ENCODE assay signal across 1 cellular context in the genomic region with DNA sequence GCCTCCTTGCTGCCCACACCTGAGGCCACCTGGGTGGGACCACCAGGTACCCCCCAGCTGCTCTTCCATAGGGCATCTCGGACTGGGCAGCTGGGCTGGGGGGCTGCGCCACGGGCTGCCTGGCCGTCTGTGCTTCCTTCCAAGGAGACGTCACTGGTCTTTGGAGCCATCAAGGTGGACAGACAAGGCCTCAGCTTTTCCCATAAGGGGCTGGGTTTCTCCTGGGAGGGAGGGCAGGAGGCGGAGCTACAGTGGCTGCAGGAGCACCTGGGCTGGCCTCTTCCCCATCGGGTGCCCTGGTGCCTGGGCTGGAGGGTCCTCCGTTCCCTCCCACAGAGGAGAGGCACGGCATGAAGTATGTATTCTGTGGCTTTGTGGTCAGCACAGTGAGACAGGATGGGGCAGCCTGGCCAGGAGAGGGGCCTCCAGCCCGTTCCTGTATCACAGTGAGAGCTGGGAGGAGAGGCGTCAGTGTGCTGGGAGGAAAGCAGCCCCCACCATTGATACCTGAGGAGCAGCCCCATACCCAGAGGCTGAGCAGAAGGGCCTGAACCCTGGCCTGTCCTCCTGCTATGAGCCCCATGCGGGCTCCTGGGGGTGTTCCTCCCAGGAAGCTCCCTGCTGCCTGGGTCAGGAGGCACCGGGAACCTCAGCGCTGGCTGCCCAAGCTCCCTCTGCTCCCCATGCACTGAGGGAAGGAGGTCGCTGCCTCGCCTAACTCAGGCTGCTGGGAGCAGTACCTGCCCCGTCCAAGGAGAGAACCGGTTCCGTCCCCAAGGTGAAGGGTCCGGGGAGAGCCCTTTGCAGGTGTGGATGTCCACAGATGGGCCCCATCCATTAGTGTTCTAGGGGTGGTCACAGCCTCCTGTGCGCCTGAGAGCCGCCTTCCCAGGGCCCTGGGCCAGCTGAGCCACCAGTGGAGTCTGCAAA.
TF ChIP-seq lines count a peak whose summit lies in the region.

No MANE protein-coding gene starts in this region.

TF ChIP-seq in GM23338, 12 proteins besides CTCF, POLR2A, EP300 and RAD21 (continued from another document):
- TF ChIP-seq, protein P1, sequence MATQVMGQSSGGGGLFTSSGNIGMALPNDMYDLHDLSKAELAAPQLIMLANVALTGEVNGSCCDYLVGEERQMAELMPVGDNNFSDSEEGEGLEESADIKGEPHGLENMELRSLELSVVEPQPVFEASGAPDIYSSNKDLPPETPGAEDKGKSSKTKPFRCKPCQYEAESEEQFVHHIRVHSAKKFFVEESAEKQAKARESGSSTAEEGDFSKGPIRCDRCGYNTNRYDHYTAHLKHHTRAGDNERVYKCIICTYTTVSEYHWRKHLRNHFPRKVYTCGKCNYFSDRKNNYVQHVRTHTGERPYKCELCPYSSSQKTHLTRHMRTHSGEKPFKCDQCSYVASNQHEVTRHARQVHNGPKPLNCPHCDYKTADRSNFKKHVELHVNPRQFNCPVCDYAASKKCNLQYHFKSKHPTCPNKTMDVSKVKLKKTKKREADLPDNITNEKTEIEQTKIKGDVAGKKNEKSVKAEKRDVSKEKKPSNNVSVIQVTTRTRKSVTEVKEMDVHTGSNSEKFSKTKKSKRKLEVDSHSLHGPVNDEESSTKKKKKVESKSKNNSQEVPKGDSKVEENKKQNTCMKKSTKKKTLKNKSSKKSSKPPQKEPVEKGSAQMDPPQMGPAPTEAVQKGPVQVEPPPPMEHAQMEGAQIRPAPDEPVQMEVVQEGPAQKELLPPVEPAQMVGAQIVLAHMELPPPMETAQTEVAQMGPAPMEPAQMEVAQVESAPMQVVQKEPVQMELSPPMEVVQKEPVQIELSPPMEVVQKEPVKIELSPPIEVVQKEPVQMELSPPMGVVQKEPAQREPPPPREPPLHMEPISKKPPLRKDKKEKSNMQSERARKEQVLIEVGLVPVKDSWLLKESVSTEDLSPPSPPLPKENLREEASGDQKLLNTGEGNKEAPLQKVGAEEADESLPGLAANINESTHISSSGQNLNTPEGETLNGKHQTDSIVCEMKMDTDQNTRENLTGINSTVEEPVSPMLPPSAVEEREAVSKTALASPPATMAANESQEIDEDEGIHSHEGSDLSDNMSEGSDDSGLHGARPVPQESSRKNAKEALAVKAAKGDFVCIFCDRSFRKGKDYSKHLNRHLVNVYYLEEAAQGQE (IDR thresholded peaks at IDR 0.05; ENCODE audit: unreplicated experiment) = no peak
- TF ChIP-seq NANOG (IDR thresholded peaks at IDR 0.05; ENCODE audit: borderline replicate concordance) (no peak), POLR2AphosphoS5 (IDR thresholded peaks at IDR 0.05; ENCODE audit: low read depth) (no peak), ZNF331 (CRISPR knock-in tag; IDR thresholded peaks at IDR 0.05; ENCODE audit: low read depth) (no peak), EZH2 (IDR thresholded peaks at IDR 0.05; ENCODE audit: low read depth, unreplicated experiment) (no peak), CREB1 (CRISPR knock-in tag; IDR thresholded peaks at IDR 0.05; ENCODE audit: low read depth) (no peak), STAT1 (IDR thresholded peaks at IDR 0.05; ENCODE audit: unreplicated experiment) (no peak)
- TF ChIP-seq, protein P2, sequence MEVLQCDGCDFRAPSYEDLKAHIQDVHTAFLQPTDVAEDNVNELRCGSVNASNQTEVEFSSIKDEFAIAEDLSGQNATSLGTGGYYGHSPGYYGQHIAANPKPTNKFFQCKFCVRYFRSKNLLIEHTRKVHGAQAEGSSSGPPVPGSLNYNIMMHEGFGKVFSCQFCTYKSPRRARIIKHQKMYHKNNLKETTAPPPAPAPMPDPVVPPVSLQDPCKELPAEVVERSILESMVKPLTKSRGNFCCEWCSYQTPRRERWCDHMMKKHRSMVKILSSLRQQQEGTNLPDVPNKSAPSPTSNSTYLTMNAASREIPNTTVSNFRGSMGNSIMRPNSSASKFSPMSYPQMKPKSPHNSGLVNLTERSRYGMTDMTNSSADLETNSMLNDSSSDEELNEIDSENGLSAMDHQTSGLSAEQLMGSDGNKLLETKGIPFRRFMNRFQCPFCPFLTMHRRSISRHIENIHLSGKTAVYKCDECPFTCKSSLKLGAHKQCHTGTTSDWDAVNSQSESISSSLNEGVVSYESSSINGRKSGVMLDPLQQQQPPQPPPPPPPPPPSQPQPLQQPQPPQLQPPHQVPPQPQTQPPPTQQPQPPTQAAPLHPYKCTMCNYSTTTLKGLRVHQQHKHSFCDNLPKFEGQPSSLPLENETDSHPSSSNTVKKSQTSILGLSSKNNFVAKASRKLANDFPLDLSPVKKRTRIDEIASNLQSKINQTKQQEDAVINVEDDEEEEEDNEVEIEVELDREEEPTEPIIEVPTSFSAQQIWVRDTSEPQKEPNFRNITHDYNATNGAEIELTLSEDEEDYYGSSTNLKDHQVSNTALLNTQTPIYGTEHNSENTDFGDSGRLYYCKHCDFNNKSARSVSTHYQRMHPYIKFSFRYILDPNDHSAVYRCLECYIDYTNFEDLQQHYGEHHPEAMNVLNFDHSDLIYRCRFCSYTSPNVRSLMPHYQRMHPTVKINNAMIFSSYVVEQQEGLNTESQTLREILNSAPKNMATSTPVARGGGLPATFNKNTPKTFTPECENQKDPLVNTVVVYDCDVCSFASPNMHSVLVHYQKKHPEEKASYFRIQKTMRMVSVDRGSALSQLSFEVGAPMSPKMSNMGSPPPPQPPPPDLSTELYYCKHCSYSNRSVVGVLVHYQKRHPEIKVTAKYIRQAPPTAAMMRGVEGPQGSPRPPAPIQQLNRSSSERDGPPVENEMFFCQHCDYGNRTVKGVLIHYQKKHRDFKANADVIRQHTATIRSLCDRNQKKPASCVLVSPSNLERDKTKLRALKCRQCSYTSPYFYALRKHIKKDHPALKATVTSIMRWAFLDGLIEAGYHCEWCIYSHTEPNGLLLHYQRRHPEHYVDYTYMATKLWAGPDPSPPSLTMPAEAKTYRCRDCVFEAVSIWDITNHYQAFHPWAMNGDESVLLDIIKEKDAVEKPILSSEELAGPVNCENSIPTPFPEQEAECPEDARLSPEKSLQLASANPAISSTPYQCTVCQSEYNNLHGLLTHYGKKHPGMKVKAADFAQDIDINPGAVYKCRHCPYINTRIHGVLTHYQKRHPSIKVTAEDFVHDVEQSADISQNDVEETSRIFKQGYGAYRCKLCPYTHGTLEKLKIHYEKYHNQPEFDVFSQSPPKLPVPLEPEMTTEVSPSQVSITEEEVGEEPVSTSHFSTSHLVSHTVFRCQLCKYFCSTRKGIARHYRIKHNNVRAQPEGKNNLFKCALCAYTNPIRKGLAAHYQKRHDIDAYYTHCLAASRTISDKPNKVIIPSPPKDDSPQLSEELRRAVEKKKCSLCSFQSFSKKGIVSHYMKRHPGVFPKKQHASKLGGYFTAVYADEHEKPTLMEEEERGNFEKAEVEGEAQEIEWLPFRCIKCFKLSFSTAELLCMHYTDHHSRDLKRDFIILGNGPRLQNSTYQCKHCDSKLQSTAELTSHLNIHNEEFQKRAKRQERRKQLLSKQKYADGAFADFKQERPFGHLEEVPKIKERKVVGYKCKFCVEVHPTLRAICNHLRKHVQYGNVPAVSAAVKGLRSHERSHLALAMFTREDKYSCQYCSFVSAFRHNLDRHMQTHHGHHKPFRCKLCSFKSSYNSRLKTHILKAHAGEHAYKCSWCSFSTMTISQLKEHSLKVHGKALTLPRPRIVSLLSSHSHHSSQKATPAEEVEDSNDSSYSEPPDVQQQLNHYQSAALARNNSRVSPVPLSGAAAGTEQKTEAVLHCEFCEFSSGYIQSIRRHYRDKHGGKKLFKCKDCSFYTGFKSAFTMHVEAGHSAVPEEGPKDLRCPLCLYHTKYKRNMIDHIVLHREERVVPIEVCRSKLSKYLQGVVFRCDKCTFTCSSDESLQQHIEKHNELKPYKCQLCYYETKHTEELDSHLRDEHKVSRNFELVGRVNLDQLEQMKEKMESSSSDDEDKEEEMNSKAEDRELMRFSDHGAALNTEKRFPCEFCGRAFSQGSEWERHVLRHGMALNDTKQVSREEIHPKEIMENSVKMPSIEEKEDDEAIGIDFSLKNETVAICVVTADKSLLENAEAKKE (CRISPR knock-in tag; IDR thresholded peaks at IDR 0.05) = no peak
